Comparison of ENCODE assay signal across 7 cellular contexts in the genomic region with DNA sequence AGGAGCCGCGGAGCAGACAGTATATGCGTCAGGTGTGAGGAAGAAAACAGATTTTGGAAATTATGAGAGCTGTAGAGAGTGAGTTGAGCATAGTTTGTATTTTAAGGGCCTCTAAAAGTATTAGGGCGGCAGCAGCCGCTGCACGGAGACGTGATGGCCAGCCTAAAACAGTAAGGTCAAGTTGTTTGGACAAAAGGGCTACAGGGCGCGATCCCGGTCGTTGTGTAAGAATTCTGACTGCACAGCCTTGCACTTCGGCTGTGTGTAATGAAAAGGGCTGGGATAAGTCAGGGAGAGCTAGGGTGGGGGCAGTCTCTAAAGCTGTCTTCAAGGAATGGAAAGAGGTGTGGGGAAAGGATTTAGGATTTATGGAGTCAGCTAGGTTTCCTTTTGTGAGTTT. TPM values are rescaled to one million over a fixed set of nuclear protein-coding genes. Genes with fewer than 3 reads are reported as not detected.
"Had no signal": no experiment of that assay in that cellular context is flagged by ENCODE, and none has a peak within 500 bp of the region (broad histone marks: within the 10 kb centered on the region; RNA-seq: fewer than 3 reads in every experiment).

No MANE protein-coding gene starts in this region.

RNA-seq across cellular contexts. Expression of gene ARHGAP40, which starts 7.3 kb away (rescaled TPM):
- total RNA-seq: GM23248, H4 had no signal
- polyA plus RNA-seq: GM23248, GM23338 had no signal

RNA-seq across cellular contexts. Expression of gene ADIG, which starts 13.3 kb away (rescaled TPM):
- total RNA-seq: GM23248, GM23338, H1, H4, H7, H9, HFFc6 had no signal
- polyA plus RNA-seq: GM23248, GM23338, H1 had no signal
